ENCODE assay signal across 27 cellular contexts in the genomic region with DNA sequence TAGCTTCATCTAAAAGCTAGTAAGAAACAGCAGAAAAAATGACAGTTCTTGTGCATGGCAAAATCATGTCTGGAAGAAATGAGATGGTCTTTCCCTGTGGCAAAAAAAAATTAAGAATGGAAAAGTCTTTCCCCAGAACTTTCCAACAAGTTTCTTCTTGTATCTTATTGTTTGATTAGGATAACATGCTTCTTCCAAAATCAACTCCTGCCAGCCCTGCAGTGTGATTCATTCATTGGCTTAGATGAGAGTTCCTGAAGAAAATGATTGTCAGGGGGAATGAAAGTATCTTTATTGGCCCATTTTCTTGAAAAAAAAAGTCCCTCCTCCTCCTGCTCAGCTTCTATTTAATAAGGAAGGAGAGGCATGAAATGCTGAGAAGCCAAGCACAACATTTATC.
"Had no signal": no experiment of that assay in that cellular context is flagged by ENCODE, and none has a peak within 500 bp of the region (broad histone marks: within the 10 kb centered on the region; RNA-seq: fewer than 3 reads in every experiment).

No MANE protein-coding gene starts in this region.

- ATAC-seq: natural killer cell treated with Interleukin-12 subunit alpha and Interleukin-12 subunit beta and Interleukin-15 and Interleukin-18, amount 100 ng/mL, for 72 hours; psoas muscle; right cardiac atrium; right lobe of liver; stimulated activated naive B cell treated with anti-CD40 and anti-IgM and Interleukin-4, amounts not matched to agents 10 μg/mL and 1 μg/mL and 100 μg/mL, for 72 hours had no signal

- H3K27me3 ChIP-seq: ovary, right lobe of liver, sigmoid colon, stomach, thyroid gland, tibial nerve, upper lobe of left lung, vagina had no signal

- H3K36me3 Mint-ChIP-seq: natural killer cell treated with Interleukin-12 subunit alpha and Interleukin-12 subunit beta and Interleukin-15 and Interleukin-18, amount 100 ng/mL, for 72 hours; stimulated activated effector memory CD8-positive, alpha-beta T cell treated with anti-CD3 and anti-CD28 coated beads, Interleukin-12 subunit alpha, Interleukin-12 subunit beta, amount 100 ng/mL, for 72 hours; stimulated activated naive B cell treated with anti-CD40 and anti-IgM and Interleukin-4, amounts not matched to agents 10 μg/mL and 1 μg/mL and 100 μg/mL, for 72 hours had no signal

- H3K27ac ChIP-seq: ovary, parathyroid adenoma, psoas muscle, right lobe of liver, sigmoid colon, stomach, thoracic aorta, thyroid gland, tibial nerve, upper lobe of left lung, vagina had no signal

- H3K36me3 ChIP-seq: ovary, right lobe of liver, sigmoid colon, stomach, thoracic aorta, thyroid gland, tibial nerve, upper lobe of left lung, vagina had no signal

- H3K4me1 Mint-ChIP-seq: nephron progenitor cell; neural crest cell; stimulated activated effector memory CD8-positive, alpha-beta T cell treated with anti-CD3 and anti-CD28 coated beads, Interleukin-12 subunit alpha, Interleukin-12 subunit beta, amount 100 ng/mL, for 72 hours; stimulated activated naive B cell treated with anti-CD40 and anti-IgM and Interleukin-4, amounts not matched to agents 10 μg/mL and 1 μg/mL and 100 μg/mL, for 72 hours had no signal

- H3K4me1 ChIP-seq: parathyroid adenoma, psoas muscle, right lobe of liver, sigmoid colon, stomach, thyroid gland, tibial nerve, upper lobe of left lung, vagina had no signal

- H3K27ac Mint-ChIP-seq: natural killer cell treated with Interleukin-12 subunit alpha and Interleukin-12 subunit beta and Interleukin-15 and Interleukin-18, amount 100 ng/mL, for 72 hours; nephron progenitor cell; progenitor cell of endocrine pancreas; stimulated activated effector memory CD8-positive, alpha-beta T cell treated with anti-CD3 and anti-CD28 coated beads, Interleukin-12 subunit alpha, Interleukin-12 subunit beta, amount 100 ng/mL, for 72 hours; stimulated activated naive B cell treated with anti-CD40 and anti-IgM and Interleukin-4, amounts not matched to agents 10 μg/mL and 1 μg/mL and 100 μg/mL, for 72 hours; stimulated activated naive CD8-positive, alpha-beta T cell treated with anti-CD3 and anti-CD28 coated beads, Interleukin-15, Interleukin-2, amounts not matched to agents 100 ng/mL and 50 ng/mL, for 24 hours had no signal

- DNase-seq: nephron progenitor cell; occipital lobe; ovary; posterior cingulate gyrus; psoas muscle; right cardiac atrium; right lobe of liver; sigmoid colon; stimulated activated CD4-positive, alpha-beta T cell treated with anti-CD3 and anti-CD28 coated beads, Interleukin-15, amount 100 ng/mL, for 24 hours; stimulated activated CD4-positive, alpha-beta T cell treated with anti-CD3 and anti-CD28 coated beads, Interleukin-2, amount 100 ng/mL, for 24 hours; stimulated activated CD4-positive, alpha-beta T cell treated with anti-CD3 and anti-CD28 coated beads, Interleukin-2, amount 100 ng/mL, for 48 hours; stimulated activated CD4-positive, alpha-beta T cell treated with anti-CD3 and anti-CD28 coated beads, Interleukin-4, amount 100 ng/mL, for 24 hours; stimulated activated naive B cell treated with anti-CD40 and anti-IgM and Interleukin-4, amounts not matched to agents 10 μg/mL and 1 μg/mL and 100 μg/mL, for 72 hours; stimulated activated naive CD4-positive, alpha-beta T cell treated with Interleukin-2 at 50 U/mL for 16 hours; stomach; thyroid gland; trophoblast cell; upper lobe of left lung had no signal

- H3K9me3 Mint-ChIP-seq: stimulated activated effector memory CD8-positive, alpha-beta T cell treated with anti-CD3 and anti-CD28 coated beads, Interleukin-12 subunit alpha, Interleukin-12 subunit beta, amount 100 ng/mL, for 72 hours had no signal

- H2AFZ ChIP-seq: parathyroid adenoma had no signal

- H3K27me3 Mint-ChIP-seq: natural killer cell treated with Interleukin-12 subunit alpha and Interleukin-12 subunit beta and Interleukin-15 and Interleukin-18, amount 100 ng/mL, for 72 hours; stimulated activated naive B cell treated with anti-CD40 and anti-IgM and Interleukin-4, amounts not matched to agents 10 μg/mL and 1 μg/mL and 100 μg/mL, for 72 hours; stimulated activated naive CD8-positive, alpha-beta T cell treated with anti-CD3 and anti-CD28 coated beads, Interleukin-15, Interleukin-2, amounts not matched to agents 100 ng/mL and 50 ng/mL, for 24 hours had no signal

- H3K4me3 ChIP-seq: ovary, psoas muscle, right lobe of liver, sigmoid colon, stomach, thoracic aorta, thyroid gland, tibial nerve, upper lobe of left lung, vagina had no signal

- H3K4me3 Mint-ChIP-seq: natural killer cell treated with Interleukin-12 subunit alpha and Interleukin-12 subunit beta and Interleukin-15 and Interleukin-18, amount 100 ng/mL, for 72 hours; nephron progenitor cell; neural crest cell; stimulated activated effector memory CD8-positive, alpha-beta T cell treated with anti-CD3 and anti-CD28 coated beads, Interleukin-12 subunit alpha, Interleukin-12 subunit beta, amount 100 ng/mL, for 72 hours; stimulated activated naive B cell treated with anti-CD40 and anti-IgM and Interleukin-4, amounts not matched to agents 10 μg/mL and 1 μg/mL and 100 μg/mL, for 72 hours; stimulated activated naive CD8-positive, alpha-beta T cell treated with anti-CD3 and anti-CD28 coated beads, Interleukin-15, Interleukin-2, amounts not matched to agents 100 ng/mL and 50 ng/mL, for 24 hours had no signal

- H3K9me3 ChIP-seq: ovary, psoas muscle, right lobe of liver, sigmoid colon, stomach, thoracic aorta, thyroid gland, tibial nerve, upper lobe of left lung, vagina had no signal

- H3K9ac ChIP-seq: parathyroid adenoma had no signal
